In the genomic region with DNA sequence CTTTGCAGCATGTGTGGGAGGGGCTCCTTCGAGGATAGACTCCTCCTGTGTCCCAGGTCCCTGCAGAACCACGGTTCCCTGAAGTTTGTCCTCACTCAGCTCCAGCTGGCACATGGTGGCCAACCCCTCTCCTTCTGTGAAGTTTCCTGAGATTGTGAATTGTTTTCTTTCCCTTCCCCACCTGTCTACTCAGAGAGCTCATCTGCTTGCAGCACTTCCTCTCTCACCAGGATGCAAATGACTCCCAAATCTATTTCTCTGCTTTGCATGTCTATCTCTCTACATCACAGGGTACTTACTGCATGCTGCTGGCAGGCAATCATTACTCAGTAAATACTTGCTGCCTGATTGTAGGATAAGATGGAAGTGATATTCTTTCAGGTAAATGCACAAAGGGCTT, we compare ENCODE assay signal across 22 cellular contexts.
DNase-seq lines count a peak whose midpoint lies in the region; ATAC-seq and TF ChIP-seq lines count a peak whose summit lies in the region.
"Had no signal": no experiment of that assay in that cellular context is flagged by ENCODE, and none has a peak within 500 bp of the region (broad histone marks: within the 10 kb centered on the region; RNA-seq: fewer than 3 reads in every experiment).

No MANE protein-coding gene starts in this region.

- no peak overlapping the region for H3T11ph ChIP-seq in H9 (ENCODE audit: low read length)

- H3K56ac ChIP-seq in H9 (ENCODE audit: insufficient read length, low read depth, low read length), result no peak overlapping the region

- no peak overlapping the region for H2BK5ac ChIP-seq in H9 (ENCODE audit: insufficient read length, low read length)

- no peak overlapping the region for H2BK12ac ChIP-seq in H9 (ENCODE audit: insufficient read length, low read depth, low read length)

- no peak overlapping the region for H2BK120ac ChIP-seq in H9 (ENCODE audit: low read depth, low read length, poor library complexity, severe bottlenecking)

- H3K4me2 ChIP-seq in H9 (ENCODE audit: insufficient read depth, insufficient read length, low read length), result no peak overlapping the region
- H3K4me2 ChIP-seq in MM.1S (ENCODE audit: low read depth, low read length), result peak overlapping the region; percentile 6; the same call in 1 of the 2 replicates
- H3K4me2 ChIP-seq: BLaER1 had no signal

- H3K9me3 Mint-ChIP-seq in H9 (no peaks in the 10 kb centered on the region), natural killer cell (peaks cover 5 to 12% of the 10 kb centered on the region in 2 donors)

- H4K20me1 ChIP-seq in H9 (ENCODE audit: control insufficient read depth, insufficient read depth, insufficient read length) (no peaks in the 10 kb centered on the region), MM.1S (ENCODE audit: insufficient read depth, low read length) (no peaks in the 10 kb centered on the region)
- H4K20me1 ChIP-seq: BLaER1 had no signal

- no peak overlapping the region for H4K5ac ChIP-seq in H9 (ENCODE audit: insufficient read length, low read depth, low read length)

- H3K79me2 ChIP-seq in H9 (ENCODE audit: insufficient read depth, low read length) (no peaks in the 10 kb centered on the region), MM.1S (ENCODE audit: low read length) (no peaks in the 10 kb centered on the region)

- H3K4me3 Mint-ChIP-seq in H9 (no peak overlapping the region), natural killer cell (no peak overlapping the region)
- H3K4me3 Mint-ChIP-seq: CD4-positive, alpha-beta memory T cell had no signal

- H3K27me3 Mint-ChIP-seq in H9 (ENCODE audit: low read depth) (no peaks in the 10 kb centered on the region; the same call in 1 of the 2 replicates), natural killer cell (ENCODE audit: low read depth in 2 of 2) (no peaks in the 10 kb centered on the region)

- H3K9ac ChIP-seq in H9 (ENCODE audit: extremely low read depth, insufficient read length, low read length) (no peak overlapping the region), MM.1S (ENCODE audit: low read length) (no peak overlapping the region)
- H3K9ac ChIP-seq: BLaER1, GM23248 had no signal

- H2BK20ac ChIP-seq in H9 (ENCODE audit: low read depth, low read length, poor library complexity, severe bottlenecking), result no peak overlapping the region

- H3K27ac ChIP-seq in H9 (ENCODE audit: insufficient read length, low read depth, low read length) (no peak overlapping the region), MM.1S (ENCODE audit: low read length) (no peak overlapping the region), VCaP (peak overlapping the region; percentile 75), lower lobe of right lung (no peak overlapping the region)
- H3K27ac ChIP-seq: BLaER1, GM23248, SK-N-MC had no signal

- no peaks in the 10 kb centered on the region for H3K36me3 ChIP-seq in MM.1S (replicated peaks; ENCODE audit: insufficient read depth, low read length)
- H3K36me3 ChIP-seq in lower lobe of right lung, result no peaks in the 10 kb centered on the region
- H3K36me3 ChIP-seq: BLaER1 had no signal

- H3K4me3 ChIP-seq in MM.1S (ENCODE audit: low read length) (no peak overlapping the region), lower lobe of right lung (no peak overlapping the region)
- H3K4me3 ChIP-seq: BLaER1, GM23248, SK-N-MC had no signal

- peaks cover 5% of the 10 kb centered on the region; the same call in 1 of the 2 replicates for H3K4me1 ChIP-seq in H9 (ENCODE audit: insufficient read depth, low read length)
- H3K4me1 ChIP-seq in MM.1S (ENCODE audit: low read length), result peaks cover 9% of the 10 kb centered on the region; the same call in 1 of the 2 replicates
- no peaks in the 10 kb centered on the region for H3K4me1 ChIP-seq in lower lobe of right lung
- H3K4me1 ChIP-seq: BLaER1, Caco-2 had no signal

- peak overlapping the region; percentile 82 for H2AFZ ChIP-seq in H9 (ENCODE audit: low read length)
- no peak overlapping the region for H2AFZ ChIP-seq in MM.1S (ENCODE audit: low read length)
- H2AFZ ChIP-seq: GM23248 had no signal

- no peaks in the 10 kb centered on the region for H3K27me3 ChIP-seq in H9 (ENCODE audit: insufficient read depth, low read length)
- no peaks in the 10 kb centered on the region for H3K27me3 ChIP-seq in MM.1S (replicated peaks; ENCODE audit: insufficient read depth, low read length)
- no peaks in the 10 kb centered on the region for H3K27me3 ChIP-seq in lower lobe of right lung (ENCODE audit: low read depth)
- H3K27me3 ChIP-seq: BLaER1 had no signal

- H4K91ac ChIP-seq in H9 (ENCODE audit: insufficient read length, low read depth, low read length), result no peak overlapping the region

- peaks cover 23 to 24% of the 10 kb centered on the region in 2 experiments for H3K4me1 Mint-ChIP-seq in H9
- H3K4me1 Mint-ChIP-seq in natural killer cell, result no peaks in the 10 kb centered on the region
- H3K4me1 Mint-ChIP-seq: CD4-positive, alpha-beta memory T cell had no signal

- H3K14ac ChIP-seq in H9 (ENCODE audit: insufficient read depth, low read length), result no peak overlapping the region

- ATAC-seq in natural killer cell, result no peak
- ATAC-seq in lower lobe of right lung, result no peak
- ATAC-seq: HCT116, PC-3 had no signal

- no peaks in the 10 kb centered on the region for H3F3A ChIP-seq in MM.1S (ENCODE audit: insufficient read depth, low read length)

- no peaks in the 10 kb centered on the region for H3K9me2 ChIP-seq in MM.1S (replicated peaks; ENCODE audit: insufficient read depth, low read length)

- DNase-seq in H9 (no peak), MM.1S (peak; percentile 16), iPS-NIHi7 (ENCODE audit: extremely low spot score) (peak; percentile 17), hippocampal formation (lab: John Stamatoyannopoulos, UW) (no peak), natural killer cell (no peak), lower lobe of right lung (no peak)
- DNase-seq: Caco-2; CD4-positive, alpha-beta memory T cell; DMS 273 treated with DMSO at 0.1 percent for 48 hours; DND-41; GM23248; KG1; NCI-H187; NCI-H2107; NCI-H345; PC-3; RPMI8226; SHP77 had no signal

- no peak overlapping the region for H2BK15ac ChIP-seq in H9 (ENCODE audit: low read depth, low read length)

- H3K23me2 ChIP-seq in H9 (ENCODE audit: insufficient read length, low read depth, low read length, poor library complexity, severe bottlenecking), result no peaks in the 10 kb centered on the region

- no peak overlapping the region for H3K23ac ChIP-seq in H9 (ENCODE audit: insufficient read length, low read depth, low read length)

- no peaks in the 10 kb centered on the region for H3K79me1 ChIP-seq in H9 (ENCODE audit: insufficient read depth, low read depth, low read length, poor library complexity, severe bottlenecking)

- H3K9me3 ChIP-seq in H9 (ENCODE audit: control insufficient read depth, low read depth, low read length) (no peaks in the 10 kb centered on the region), MM.1S (replicated peaks; ENCODE audit: insufficient read depth, low read length) (no peaks in the 10 kb centered on the region), lower lobe of right lung (no peaks in the 10 kb centered on the region)
- H3K9me3 ChIP-seq: BLaER1, Caco-2 had no signal

- no peak overlapping the region for H2AK5ac ChIP-seq in H9 (ENCODE audit: insufficient read length, low read length)

- no peak overlapping the region for H3K18ac ChIP-seq in H9 (ENCODE audit: insufficient read length, low read depth, low read length)

- no peak for TF ChIP-seq CTCF in H9 (conservative IDR thresholded peaks at IDR 0.05)
- no peak for TF ChIP-seq CTCF in MM.1S (IDR thresholded peaks at IDR 0.05; ENCODE audit: low read length)
- no peak for TF ChIP-seq CTCF in VCaP (conservative IDR thresholded peaks at IDR 0.05)
- no peak for TF ChIP-seq CTCF in natural killer cell (IDR thresholded peaks at IDR 0.05)
- no peak for TF ChIP-seq CTCF in lower lobe of right lung (IDR thresholded peaks at IDR 0.05)

- H3K27ac Mint-ChIP-seq in H9, result peak overlapping the region in 1 of 3 experiments; percentile 20; a peak in 1 of 7 replicates
- no peak overlapping the region for H3K27ac Mint-ChIP-seq in natural killer cell
- H3K27ac Mint-ChIP-seq: CD4-positive, alpha-beta memory T cell had no signal

- no CpG with 5 or more reads among the region's 2 CpGs for WGBS in H9 (ENCODE audit: extremely low coverage, insufficient read length, low lambda C conversion rate)

- no peak overlapping the region for H4K8ac ChIP-seq in H9 (replicated peaks; ENCODE audit: insufficient read length, low read depth, low read length)

- no peak overlapping the region for H3K4ac ChIP-seq in H9 (ENCODE audit: low read depth, low read length)

- intact Hi-C loops in natural killer cell (cut with micrococcal nuclease), result no loop called here
- intact Hi-C loops in lower lobe of right lung (cut with DNase I), result no loop called here

- H3K36me3 Mint-ChIP-seq in H9 (ENCODE audit: insufficient read depth in 1 of 3, low read depth in 3 of 3) (peaks cover 0 to 2% (median 0%) of the 10 kb centered on the region in 3 experiments; a peak in 1 of 7 replicates), natural killer cell (no peaks in the 10 kb centered on the region)
- H3K36me3 Mint-ChIP-seq: CD4-positive, alpha-beta memory T cell had no signal

Comparison
In these comparisons a context has a peak if more than half of its experiments do, and no peak if none do; other contexts are left out.
1. DNase-seq: peak in MM.1S (single experiment) and iPS-NIHi7 (single experiment); none in H9 (single experiment), hippocampal formation (0 of 2), natural killer cell (single experiment) and lower lobe of right lung (single experiment).